In genomic region chr12:50423342-50423741, GRCh38 we compare ENCODE assay signal across 4 cellular contexts.
A peak's percentile ranks its signal among the peaks of the same experiment; 100 is the strongest.
TF ChIP-seq lines count a peak whose summit lies in the region.

No MANE protein-coding gene starts in this region.

TF ChIP-seq in HEK293, 187 proteins besides CTCF, POLR2A, EP300 and RAD21:
- peak; percentile 76 for TF ChIP-seq ZNF121 (tag by site-specific recombination; IDR thresholded peaks at IDR 0.05)

TF ChIP-seq in WTC11, 78 proteins besides CTCF, POLR2A, EP300 and RAD21:
- TF ChIP-seq ZNF121 (CRISPR knock-in tag; IDR thresholded peaks at IDR 0.05), result peak; percentile 52; the same call in 1 of the 2 replicates

TF ChIP-seq in K562, 482 proteins besides CTCF, POLR2A, EP300 and RAD21:
- 0 out of 2 replicates have a peak, but pooled peaks have one; percentile 15 for TF ChIP-seq CBFA2T3 (IDR thresholded peaks at IDR 0.05)
- TF ChIP-seq KDM1A (IDR thresholded peaks at IDR 0.05), result peak in 1 of 2 experiments; percentile 31; a peak in 1 of 4 replicates
TF ChIP-seq in K562: peak in this region for 2; not testable (repeated sequence) for 480.

TF ChIP-seq in HepG2, 621 proteins besides CTCF, POLR2A, EP300 and RAD21:
- TF ChIP-seq ZNF121 (CRISPR knock-in tag; IDR thresholded peaks at IDR 0.05), result 0 out of 2 replicates have a peak, but pooled peaks have one; percentile 34
